Comparison of ENCODE assay signal across 9 cellular contexts in genomic region chr17:76732734-76733617, GRCh38. TPM values are rescaled to one million over a fixed set of nuclear protein-coding genes. Genes with fewer than 3 reads are reported as not detected.
DNase-seq lines count a peak whose midpoint lies in the region; ATAC-seq, FAIRE-seq and TF ChIP-seq lines count a peak whose summit lies in the region.
"Had no signal": no experiment of that assay in that cellular context is flagged by ENCODE, and none has a peak within 500 bp of the region (broad histone marks: within the 10 kb centered on the region; RNA-seq: fewer than 3 reads in every experiment).

No MANE protein-coding gene starts in this region.

- peak overlapping the region; percentile 35 to 100 (median 99); a peak in 17 of 22 replicates for H3K9ac ChIP-seq in BLaER1 treated with 17β-estradiol and CSF1 and Interleukin-3, amounts not matched to agents 10 nM and 100 nM
- H3K9ac ChIP-seq in GM23248, result peak overlapping the region; percentile 96

- peak; percentile 60 for DNase-seq in GM23248
- DNase-seq in activated CD4-positive, alpha-beta memory T cell treated with anti-CD3 and anti-CD28 coated beads for 36 hours, result no peak
- DNase-seq in memory B cell (ENCODE audit: low spot score in 2 of 2), result no peak
- no peak for DNase-seq in frontal cortex (ENCODE audit: low spot score in 2 of 2)
- DNase-seq in lower leg skin (ENCODE audit: low spot score in 2 of 2), result no peak
- no peak for DNase-seq in thyroid gland
- DNase-seq: stimulated activated CD4-positive, alpha-beta T cell treated with anti-CD3 and anti-CD28 coated beads, Interleukin-2, amount 100 ng/mL, for 24 hours had no signal

- peaks cover 60 to 68% (median 62%) of the 10 kb centered on the region in 10 experiments for H3K4me1 ChIP-seq in BLaER1 treated with 17β-estradiol and CSF1 and Interleukin-3, amounts not matched to agents 10 nM and 100 nM
- H3K4me1 ChIP-seq in GM23248 (ENCODE audit: insufficient read depth) (peaks cover 33% of the 10 kb centered on the region), thyroid gland (peaks cover 30 to 61% of the 10 kb centered on the region in 2 donors)

- WGBS in GM23248 (ENCODE audit: low coverage in 1 of 2, low lambda C conversion rate in 2 of 2, missing lambda C conversion rate in 2 of 2), 2 experiments, result 46 to 50% methylated on average over 3 of the region's 3 CpGs
- WGBS in lower leg skin, 2 donors, result 58 to 64% methylated on average over 3 of the region's 3 CpGs
- WGBS in thyroid gland, 2 donors, result 76 to 79% methylated on average over 3 of the region's 3 CpGs

- H3K4me2 ChIP-seq in BLaER1 treated with 17β-estradiol and CSF1 and Interleukin-3, amounts not matched to agents 10 nM and 100 nM, result peak overlapping the region; percentile 75 to 97 (median 91)
- peak overlapping the region; percentile 100 for H3K4me2 ChIP-seq in GM23248 (ENCODE audit: unreplicated experiment)

- peaks cover 64 to 91% (median 84%) of the 10 kb centered on the region in 11 experiments; a peak in 21 of 22 replicates for H4K20me1 ChIP-seq in BLaER1 treated with 17β-estradiol and CSF1 and Interleukin-3, amounts not matched to agents 10 nM and 100 nM
- peaks cover 17% of the 10 kb centered on the region; the same call in 1 of the 2 replicates for H4K20me1 ChIP-seq in GM23248 (ENCODE audit: insufficient read depth)

- POLR2A ChIA-PET in activated CD4-positive, alpha-beta memory T cell treated with anti-CD3 and anti-CD28 coated beads for 36 hours (lab: Charles Lee), result interaction anchor here (0.5 to 1.6 kb wide), 5 partner anchors 10 to 304 kb away, joined by 3 to 4 read pairs (median 3); no protein-coding TSS in a partner anchor

- no peaks in the 10 kb centered on the region for H3K27me3 Mint-ChIP-seq in activated CD4-positive, alpha-beta memory T cell treated with anti-CD3 and anti-CD28 coated beads for 36 hours
- H3K27me3 Mint-ChIP-seq in memory B cell, result no peaks in the 10 kb centered on the region

- no peaks in the 10 kb centered on the region for H3K9me2 ChIP-seq in GM23248 (ENCODE audit: insufficient read depth)

- in situ Hi-C loops in GM23248 (cut with MboI), result no loop called here

- H3K27ac Mint-ChIP-seq in activated CD4-positive, alpha-beta memory T cell treated with anti-CD3 and anti-CD28 coated beads for 36 hours, result peak overlapping the region; percentile 92
- H3K27ac Mint-ChIP-seq in memory B cell, result peak overlapping the region; percentile 99

- H3F3A ChIP-seq in GM23248 (ENCODE audit: insufficient read depth), result peaks cover 60% of the 10 kb centered on the region

- peaks cover 42% of the 10 kb centered on the region for H3K4me1 Mint-ChIP-seq in activated CD4-positive, alpha-beta memory T cell treated with anti-CD3 and anti-CD28 coated beads for 36 hours (ENCODE audit: low read depth)
- peaks cover 22% of the 10 kb centered on the region for H3K4me1 Mint-ChIP-seq in memory B cell

- no peak overlapping the region for H2AFZ ChIP-seq in GM23248

- peaks cover 59% of the 10 kb centered on the region for H3K36me3 Mint-ChIP-seq in activated CD4-positive, alpha-beta memory T cell treated with anti-CD3 and anti-CD28 coated beads for 36 hours
- H3K36me3 Mint-ChIP-seq in memory B cell, result peaks cover 25% of the 10 kb centered on the region

- peaks cover 0 to 9% (median 0%) of the 10 kb centered on the region in 11 experiments; a peak in 3 of 22 replicates for H3K9me3 ChIP-seq in BLaER1 treated with 17β-estradiol and CSF1 and Interleukin-3, amounts not matched to agents 10 nM and 100 nM (replicated peaks in 1 of 11)
- no peaks in the 10 kb centered on the region for H3K9me3 ChIP-seq in GM23248 (ENCODE audit: low read depth)
- H3K9me3 ChIP-seq in thyroid gland, result no peaks in the 10 kb centered on the region

- no peak for ATAC-seq in memory B cell (ENCODE audit: low read depth)
- ATAC-seq in GM18517 (IDR thresholded peaks at IDR 0.05; ENCODE audit: unreplicated experiment), result no peak

- FAIRE-seq in frontal cortex (lab: Jason Lieb, UNC), result no peak

- H3K36me3 ChIP-seq in BLaER1 treated with 17β-estradiol and CSF1 and Interleukin-3, amounts not matched to agents 10 nM and 100 nM, result peaks cover 54 to 77% (median 69%) of the 10 kb centered on the region in 11 experiments
- H3K36me3 ChIP-seq in GM23248 (ENCODE audit: low read depth) (peaks cover 39% of the 10 kb centered on the region), thyroid gland (peaks cover 26 to 32% of the 10 kb centered on the region in 2 donors)

- intact Hi-C loops in activated CD4-positive, alpha-beta memory T cell treated with anti-CD3 and anti-CD28 coated beads for 36 hours (cut with micrococcal nuclease), result no loop called here
- intact Hi-C loops in lower leg skin (cut with DNase I; ENCODE audit: low total_unique reads), result no loop called here
- intact Hi-C loops in thyroid gland (cut with DNase I), result no loop called here

- peak overlapping the region in 5 of 11 experiments; percentile 27 to 98 (median 96); a peak in 4 of 22 replicates for H3K27ac ChIP-seq in BLaER1 treated with 17β-estradiol and CSF1 and Interleukin-3, amounts not matched to agents 10 nM and 100 nM
- peak overlapping the region; percentile 81 for H3K27ac ChIP-seq in GM23248
- peak overlapping the region in 1 of 3 donors; percentile 37 for H3K27ac ChIP-seq in thyroid gland

- peak overlapping the region in 9 of 10 experiments; percentile 90 to 99 (median 95); a peak in 18 of 20 replicates for H3K4me3 ChIP-seq in BLaER1 treated with 17β-estradiol and CSF1 and Interleukin-3, amounts not matched to agents 10 nM and 100 nM
- peak overlapping the region; percentile 98 for H3K4me3 ChIP-seq in GM23248
- no peak overlapping the region for H3K4me3 ChIP-seq in lower leg skin (ENCODE audit: low read depth, poor library complexity, severe bottlenecking)
- no peak overlapping the region for H3K4me3 ChIP-seq in thyroid gland (replicated peaks in 1 of 3)

- TF ChIP-seq POLR2A in lower leg skin (IDR thresholded peaks at IDR 0.05), result no peak
- no peak for TF ChIP-seq POLR2A in thyroid gland (IDR thresholded peaks at IDR 0.05)

- H3K9me3 Mint-ChIP-seq in activated CD4-positive, alpha-beta memory T cell treated with anti-CD3 and anti-CD28 coated beads for 36 hours, result no peaks in the 10 kb centered on the region
- H3K9me3 Mint-ChIP-seq in memory B cell, result no peaks in the 10 kb centered on the region

- CTCF ChIA-PET in activated CD4-positive, alpha-beta memory T cell treated with anti-CD3 and anti-CD28 coated beads for 36 hours (lab: Charles Lee), result interaction anchor here (1.2 kb wide), 1 partner anchor 19 kb away, joined by 3 read pairs; no protein-coding TSS in a partner anchor

- H3K79me2 ChIP-seq in GM23248 (ENCODE audit: insufficient read depth), result peaks cover 88% of the 10 kb centered on the region

- H3K27me3 ChIP-seq in BLaER1 treated with 17β-estradiol and CSF1 and Interleukin-3, amounts not matched to agents 10 nM and 100 nM, result no peaks in the 10 kb centered on the region
- H3K27me3 ChIP-seq in GM23248 (replicated peaks; ENCODE audit: insufficient read depth) (no peaks in the 10 kb centered on the region), thyroid gland (no peaks in the 10 kb centered on the region)

- H3K4me3 Mint-ChIP-seq in activated CD4-positive, alpha-beta memory T cell treated with anti-CD3 and anti-CD28 coated beads for 36 hours, result peak overlapping the region; percentile 85
- peak overlapping the region; percentile 77 for H3K4me3 Mint-ChIP-seq in memory B cell

- TF ChIP-seq CTCF in lower leg skin (IDR thresholded peaks at IDR 0.05) (no peak), thyroid gland (IDR thresholded peaks at IDR 0.05) (no peak)

RNA-seq across cellular contexts. Expression of gene SRSF2, which starts 4.2 kb away (rescaled TPM):
- 147 and 165 TPM in 2 replicates for total RNA-seq in GM23248 (2014; rRNA removed; shearing (Covaris generic))
- polyA plus RNA-seq in GM23248 (2016; fragmentation: Nextera tagmentation; extraction: Ambion mirVana), result 116 and 123 TPM in 2 replicates
- total RNA-seq in activated CD4-positive, alpha-beta memory T cell treated with anti-CD3 and anti-CD28 coated beads for 36 hours, result 100 to 1,000 TPM; 299 TPM
- total RNA-seq in frontal cortex, result 86.4 TPM
- 100 to 1,000 TPM; 179 to 260 (median 189) TPM for total RNA-seq in lower leg skin
- 100 to 1,000 TPM; 269 to 614 (median 400) TPM for total RNA-seq in thyroid gland

RNA-seq across cellular contexts. Expression of gene MFSD11, which starts 4.9 kb away (rescaled TPM):
- total RNA-seq in GM23248 (2014; rRNA removed; shearing (Covaris generic)), result 29.8 and 30.6 TPM in 2 replicates
- 24.2 TPM in 2 replicates for polyA plus RNA-seq in GM23248 (2016; fragmentation: Nextera tagmentation; extraction: Ambion mirVana)
- 10 to 100 TPM; 17.5 to 18.3 TPM for total RNA-seq in activated CD4-positive, alpha-beta memory T cell treated with anti-CD3 and anti-CD28 coated beads for 36 hours
- total RNA-seq in frontal cortex, result 73.0 TPM
- total RNA-seq in lower leg skin, result 10 to 100 TPM; 33.4 to 38.4 (median 33.8) TPM
- total RNA-seq in thyroid gland, result 10 to 100 TPM; 34.1 to 53.3 (median 44.3) TPM

RNA-seq across cellular contexts. Expression of gene METTL23, which starts 6.3 kb away (rescaled TPM):
- 22.5 and 35.6 TPM in 2 replicates for total RNA-seq in GM23248 (2014; rRNA removed; shearing (Covaris generic))
- 49.9 and 54.8 TPM in 2 replicates for polyA plus RNA-seq in GM23248 (2016; fragmentation: Nextera tagmentation; extraction: Ambion mirVana)
- total RNA-seq in activated CD4-positive, alpha-beta memory T cell treated with anti-CD3 and anti-CD28 coated beads for 36 hours, result 10 to 100 TPM; 29.1 to 29.2 TPM
- total RNA-seq in frontal cortex, result 14.7 TPM
- total RNA-seq in lower leg skin, result 10 to 100 TPM; 27.4 to 40.9 (median 33.7) TPM
- total RNA-seq in thyroid gland, result 10 to 100 TPM; 33.6 to 58.3 (median 51.3) TPM

RNA-seq across cellular contexts. Expression of gene JMJD6, which starts 6.6 kb away (rescaled TPM):
- 19.0 and 33.3 TPM in 2 replicates for total RNA-seq in GM23248 (2014; rRNA removed; shearing (Covaris generic))
- 40.0 and 41.5 TPM in 2 replicates for polyA plus RNA-seq in GM23248 (2016; fragmentation: Nextera tagmentation; extraction: Ambion mirVana)
- 10 to 100 TPM; 53.4 to 56.6 TPM for total RNA-seq in activated CD4-positive, alpha-beta memory T cell treated with anti-CD3 and anti-CD28 coated beads for 36 hours
- total RNA-seq in frontal cortex, result 17.5 TPM
- total RNA-seq in lower leg skin, result 10 to 100 TPM; 16.1 to 28.8 (median 21.0) TPM
- 10 to 100 TPM; 12.2 to 24.2 (median 20.7) TPM for total RNA-seq in thyroid gland

RNA-seq across cellular contexts. Expression of gene MXRA7, which starts 22.2 kb away (rescaled TPM):
- 483 and 625 TPM in 2 replicates for total RNA-seq in GM23248 (2014; rRNA removed; shearing (Covaris generic))
- polyA plus RNA-seq in GM23248 (2016; fragmentation: Nextera tagmentation; extraction: Ambion mirVana), result 46.8 and 48.0 TPM in 2 replicates
- 1 to 10 TPM; 7.5 to 8.0 TPM for total RNA-seq in activated CD4-positive, alpha-beta memory T cell treated with anti-CD3 and anti-CD28 coated beads for 36 hours
- total RNA-seq in frontal cortex (45.7 TPM), lower leg skin (10 to 100 TPM; 31.6 to 97.4 (median 47.1) TPM), thyroid gland (100 to 1,000 TPM; 362 to 576 (median 421) TPM)

Comparison
In these comparisons a context has a peak if more than half of its experiments do, and no peak if none do; other contexts are left out.
1. H3K4me3 ChIP-seq: peak in BLaER1 treated with 17β-estradiol and CSF1 and Interleukin-3, amounts not matched to agents 10 nM and 100 nM (9 of 10) and GM23248 (single experiment); none in lower leg skin (single experiment) and thyroid gland (0 of 3).